ENCODE assay signal across 1 cellular context in genomic region chr1:215018555-215018954, GRCh38.
TF ChIP-seq lines count a peak whose summit lies in the region.

No MANE protein-coding gene starts in this region.

TF ChIP-seq in GM23338, 12 proteins besides CTCF, POLR2A, EP300 and RAD21 (continued from another document):
- TF ChIP-seq REST (IDR thresholded peaks at IDR 0.05; ENCODE audit: unreplicated experiment) (no peak), JUNB (IDR thresholded peaks at IDR 0.05; ENCODE audit: unreplicated experiment) (no peak), POLR2AphosphoS5 (IDR thresholded peaks at IDR 0.05; ENCODE audit: low read depth) (no peak)
